Comparison of ENCODE assay signal across 20 cellular contexts in the genomic region with DNA sequence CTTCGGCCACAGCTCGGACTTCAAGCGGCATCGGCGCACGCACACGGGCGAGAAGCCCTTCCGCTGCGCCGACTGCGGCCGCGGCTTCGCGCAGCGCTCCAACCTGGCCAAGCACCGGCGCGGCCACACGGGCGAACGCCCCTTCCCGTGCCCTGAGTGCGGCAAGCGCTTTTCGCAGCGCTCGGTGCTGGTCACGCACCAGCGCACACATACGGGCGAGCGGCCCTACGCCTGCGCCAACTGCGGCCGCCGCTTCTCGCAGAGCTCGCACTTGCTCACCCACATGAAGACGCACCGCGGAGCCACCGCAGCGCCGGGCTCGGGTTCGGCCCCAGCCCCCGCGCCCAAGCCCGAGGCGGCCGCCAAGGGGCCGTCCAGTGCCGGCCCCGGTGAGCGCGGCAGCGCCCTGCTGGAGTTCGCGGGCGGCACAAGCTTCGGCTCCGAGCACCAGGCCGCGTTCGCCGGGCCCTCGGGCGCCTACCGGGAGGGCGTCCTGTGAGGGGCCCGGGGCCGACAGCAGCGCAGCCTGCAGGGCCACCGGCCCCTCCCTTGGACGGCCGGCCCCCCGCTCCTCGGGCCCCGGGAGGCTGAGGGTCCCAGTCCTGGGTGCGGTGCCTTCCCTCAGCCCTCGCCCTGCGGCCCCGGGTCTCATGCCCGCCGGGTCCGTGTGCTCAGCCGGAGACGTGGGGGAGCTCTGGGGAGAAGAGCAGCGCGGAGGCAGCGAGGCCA.
"Had no signal": no experiment of that assay in that cellular context is flagged by ENCODE, and none has a peak within 500 bp of the region (broad histone marks: within the 10 kb centered on the region; RNA-seq: fewer than 3 reads in every experiment).

No MANE protein-coding gene starts in this region.

- ATAC-seq: activated CD8-positive, alpha-beta T cell treated with anti-CD3 and anti-CD28 coated beads, Interleukin-2, amount 10 ng/mL, durations not matched to agents 7 days and 5 days; stimulated activated effector memory CD8-positive, alpha-beta T cell treated with anti-CD3 and anti-CD28 coated beads, Interleukin-12 subunit alpha, Interleukin-12 subunit beta, amount 100 ng/mL, for 72 hours had no signal

- H3K9me3 ChIP-seq: vagina had no signal

- H3K4me1 ChIP-seq: tibial nerve had no signal

- H3K27me3 ChIP-seq: brain microvascular endothelial cell, tibial nerve, vagina had no signal

- H3K4me3 ChIP-seq: tibial nerve, vagina had no signal

- H3K27me3 Mint-ChIP-seq: activated naive CD8-positive, alpha-beta T cell treated with anti-CD3 and anti-CD28 coated beads, Interleukin-2, amount 10 ng/mL, durations not matched to agents 7 days and 5 days; central memory CD8-positive, alpha-beta T cell had no signal

- H3K4me3 Mint-ChIP-seq: activated CD8-positive, alpha-beta T cell treated with anti-CD3 and anti-CD28 coated beads, Interleukin-2, amount 10 ng/mL, durations not matched to agents 7 days and 5 days; activated naive CD8-positive, alpha-beta T cell treated with anti-CD3 and anti-CD28 coated beads, Interleukin-2, amount 10 ng/mL, durations not matched to agents 7 days and 5 days; central memory CD8-positive, alpha-beta T cell; mesothelial cell of epicardium; stimulated activated effector memory CD8-positive, alpha-beta T cell treated with anti-CD3 and anti-CD28 coated beads, Interleukin-12 subunit alpha, Interleukin-12 subunit beta, amount 100 ng/mL, for 72 hours; T-helper 1 cell treated with Interleukin-12 subunit alpha and Interleukin-12 subunit beta and Interleukin-4 antibody, amounts not matched to agents 30 μg/mL and 1 μg/mL, for 36 hours had no signal

- H3K4me1 Mint-ChIP-seq: mesothelial cell of epicardium had no signal

- H3K27ac Mint-ChIP-seq: activated CD8-positive, alpha-beta T cell treated with anti-CD3 and anti-CD28 coated beads, Interleukin-2, amount 10 ng/mL, durations not matched to agents 7 days and 5 days; activated naive CD8-positive, alpha-beta T cell treated with anti-CD3 and anti-CD28 coated beads, Interleukin-2, amount 10 ng/mL, durations not matched to agents 7 days and 5 days; stimulated activated effector memory CD8-positive, alpha-beta T cell treated with anti-CD3 and anti-CD28 coated beads, Interleukin-12 subunit alpha, Interleukin-12 subunit beta, amount 100 ng/mL, for 72 hours; T-helper 1 cell treated with Interleukin-12 subunit alpha and Interleukin-12 subunit beta and Interleukin-4 antibody, amounts not matched to agents 30 μg/mL and 1 μg/mL, for 36 hours had no signal

- FAIRE-seq: frontal cortex had no signal

- H3K27ac ChIP-seq: brain microvascular endothelial cell, epithelial cell of prostate, tibial nerve, vagina, WERI-Rb-1 had no signal

- H3K9me3 Mint-ChIP-seq: central memory CD8-positive, alpha-beta T cell; stimulated activated effector memory CD8-positive, alpha-beta T cell treated with anti-CD3 and anti-CD28 coated beads, Interleukin-12 subunit alpha, Interleukin-12 subunit beta, amount 100 ng/mL, for 72 hours had no signal

- DNase-seq: activated CD4-positive, alpha-beta T cell treated with anti-CD3 and anti-CD28 coated beads for 48 hours; activated CD8-positive, alpha-beta memory T cell treated with anti-CD3 and anti-CD28 coated beads, Interleukin-2, amount 50 U/mL, for 4 hours; activated CD8-positive, alpha-beta T cell treated with anti-CD3 and anti-CD28 coated beads, Interleukin-2, amount 10 ng/mL, durations not matched to agents 7 days and 5 days; activated naive CD4-positive, alpha-beta T cell; activated naive CD8-positive, alpha-beta T cell treated with anti-CD3 and anti-CD28 coated beads, Interleukin-2, amount 10 ng/mL, durations not matched to agents 7 days and 5 days; brain microvascular endothelial cell; cortex of kidney; effector memory CD4-positive, alpha-beta T cell; kidney glomerular epithelial cell; stimulated activated CD4-positive, alpha-beta T cell treated with anti-CD3 and anti-CD28 coated beads, Interleukin-12 subunit alpha, Interleukin-12 subunit beta, amount 100 ng/mL, for 4 hours; stimulated activated CD4-positive, alpha-beta T cell treated with anti-CD3 and anti-CD28 coated beads, Interleukin-2, amount 100 ng/mL, for 24 hours had no signal
